In the genomic region with DNA sequence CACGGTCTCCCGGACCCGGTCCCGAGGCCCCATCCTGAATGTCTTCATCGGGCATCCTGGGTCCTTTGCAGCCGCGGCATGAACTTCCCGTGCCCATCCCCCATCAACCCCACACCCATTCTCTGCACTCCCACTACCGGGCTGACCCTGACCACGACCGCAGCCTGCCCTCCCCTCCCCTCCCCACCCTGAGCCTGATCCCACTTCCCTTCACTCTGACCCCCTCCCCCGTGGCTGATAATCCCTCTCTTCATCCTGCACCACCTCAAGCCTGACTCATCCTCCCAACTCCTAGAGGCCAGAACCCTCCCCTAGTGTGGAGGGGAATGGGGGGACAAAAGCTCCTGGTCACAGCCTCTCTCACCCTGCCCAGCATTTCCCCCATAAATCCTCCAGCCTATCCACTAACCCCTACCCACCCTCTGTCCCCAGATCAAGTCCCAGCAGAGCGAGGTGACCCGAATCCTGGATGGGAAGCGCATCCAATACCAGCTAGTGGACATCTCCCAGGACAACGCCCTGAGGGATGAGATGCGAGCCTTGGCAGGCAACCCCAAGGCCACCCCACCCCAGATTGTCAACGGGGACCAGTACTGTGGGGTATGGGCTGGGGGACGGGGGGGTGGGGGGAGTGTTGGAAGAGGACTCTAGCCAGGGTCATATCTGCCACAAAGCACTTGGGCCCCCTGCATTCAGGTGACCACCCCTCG, we compare ENCODE assay signal across 8 cellular contexts. TPM values are rescaled to one million over a fixed set of nuclear protein-coding genes. Genes with fewer than 3 reads are reported as not detected.
DNase-seq lines count a peak whose midpoint lies in the region; ATAC-seq and TF ChIP-seq lines count a peak whose summit lies in the region.

No MANE protein-coding gene starts in this region.

- CTCF ChIA-PET in activated CD4-positive, alpha-beta T cell treated with anti-CD3 and anti-CD28 coated beads for 36 hours (lab: Charles Lee): interaction anchor here (0.5 to 17.6 kb wide), 6 partner anchors 8 to 108 kb away, joined by 3 to 399 read pairs (median 6); partner anchors contain the start of gene CD52

- no peaks in the 10 kb centered on the region for H4K20me1 ChIP-seq in OCI-LY3 (ENCODE audit: insufficient read depth, low read length)

- H3K4me2 ChIP-seq in OCI-LY3 (ENCODE audit: low read length): peak overlapping the region; percentile 92

- intact Hi-C loops in activated CD4-positive, alpha-beta T cell treated with anti-CD3 and anti-CD28 coated beads for 36 hours (cut with DNase I, micrococcal nuclease): loop anchor here in 1 of 2 experiments (1.0 kb wide), 3 partner anchors 39 to 169 kb away; partner anchors contain the start of genes CEP85 and PDIK1L
- intact Hi-C loops in lower lobe of right lung (cut with DNase I): no loop called here

- H3K27me3 ChIP-seq in OCI-LY3 (ENCODE audit: low read depth, low read length) (no peaks in the 10 kb centered on the region), lower lobe of right lung (ENCODE audit: low read depth) (no peaks in the 10 kb centered on the region)

- H3K27ac ChIP-seq in OCI-LY3 (ENCODE audit: low read length): no peak overlapping the region
- H3K27ac ChIP-seq in lower lobe of right lung: peak overlapping the region; percentile 96
- H3K27ac ChIP-seq in urinary bladder (ENCODE audit: low read depth): peak overlapping the region; percentile 98

- H3K4me3 Mint-ChIP-seq in activated CD4-positive, alpha-beta T cell treated with anti-CD3 and anti-CD28 coated beads for 36 hours: peak overlapping the region; percentile 78

- H3K9me3 ChIP-seq in OCI-LY3 (ENCODE audit: insufficient read depth, low read length): no peaks in the 10 kb centered on the region
- H3K9me3 ChIP-seq in lower lobe of right lung: no peaks in the 10 kb centered on the region

- peak overlapping the region; percentile 78 for H3K9ac ChIP-seq in OCI-LY3 (ENCODE audit: low read length)

- peak overlapping the region; percentile 79 for H3K27ac Mint-ChIP-seq in activated CD4-positive, alpha-beta T cell treated with anti-CD3 and anti-CD28 coated beads for 36 hours

- no peak overlapping the region for H2AFZ ChIP-seq in OCI-LY3 (ENCODE audit: low read depth, low read length)

- POLR2A ChIA-PET in activated CD4-positive, alpha-beta T cell treated with anti-CD3 and anti-CD28 coated beads for 36 hours (lab: Charles Lee): interaction anchor here (0.5 to 0.7 kb wide), 2 partner anchors 143 to 1355 kb away, joined by 3 read pairs; no protein-coding TSS in a partner anchor

- peaks cover 75% of the 10 kb centered on the region for H3K36me3 Mint-ChIP-seq in activated CD4-positive, alpha-beta T cell treated with anti-CD3 and anti-CD28 coated beads for 36 hours (ENCODE audit: low read depth)

- H3K36me3 ChIP-seq in OCI-LY3 (replicated peaks; ENCODE audit: low read depth, low read length) (peaks cover 24% of the 10 kb centered on the region), lower lobe of right lung (peaks cover 27% of the 10 kb centered on the region), urinary bladder (ENCODE audit: insufficient read depth) (no peaks in the 10 kb centered on the region)

- 29% methylated on average over 20 of the region's 20 CpGs for WGBS in urinary bladder

- DNase-seq in activated CD4-positive, alpha-beta T cell treated with anti-CD3 and anti-CD28 coated beads for 36 hours: peak; percentile 47
- no peak for DNase-seq in activated CD4-positive, alpha-beta T cell treated with anti-CD3 and anti-CD28 coated beads for 48 hours
- DNase-seq in cardiac fibroblast (ENCODE audit: low read depth in 2 of 2) (peak in 1 of 2 donors; percentile 37), lower lobe of right lung (no peak)
- no peak for DNase-seq in effector CD4-positive, alpha-beta T cell

- TF ChIP-seq CTCF in OCI-LY3 (IDR thresholded peaks at IDR 0.05; ENCODE audit: low read depth, low read length): no peak
- TF ChIP-seq CTCF in cardiac fibroblast (IDR thresholded peaks at IDR 0.05; ENCODE audit: low read depth, low read length): no peak
- TF ChIP-seq CTCF in lower lobe of right lung (IDR thresholded peaks at IDR 0.05): no peak

- H3K79me2 ChIP-seq in OCI-LY3 (ENCODE audit: low read length): no peaks in the 10 kb centered on the region

- no peaks in the 10 kb centered on the region for H3K27me3 Mint-ChIP-seq in activated CD4-positive, alpha-beta T cell treated with anti-CD3 and anti-CD28 coated beads for 36 hours

- peak overlapping the region; percentile 95 for H3K4me3 ChIP-seq in OCI-LY3 (ENCODE audit: low read length)
- peak overlapping the region; percentile 79 to 86 for H3K4me3 ChIP-seq in cardiac fibroblast (replicated peaks in 1 of 2; ENCODE audit: low read depth in 2 of 2, low read length in 2 of 2)
- peak overlapping the region; percentile 93 for H3K4me3 ChIP-seq in lower lobe of right lung
- H3K4me3 ChIP-seq in urinary bladder (ENCODE audit: low read depth, low read length): peak overlapping the region; percentile 80

- no peak for ATAC-seq in activated CD4-positive, alpha-beta T cell treated with anti-CD3 and anti-CD28 coated beads for 36 hours
- ATAC-seq in lower lobe of right lung (no peak), HG03196 (IDR thresholded peaks at IDR 0.05; ENCODE audit: unreplicated experiment) (no peak)

- no peaks in the 10 kb centered on the region for H3K9me3 Mint-ChIP-seq in activated CD4-positive, alpha-beta T cell treated with anti-CD3 and anti-CD28 coated beads for 36 hours (ENCODE audit: low read depth)

- H3K4me1 Mint-ChIP-seq in activated CD4-positive, alpha-beta T cell treated with anti-CD3 and anti-CD28 coated beads for 36 hours: peaks cover 84% of the 10 kb centered on the region

- H3K4me1 ChIP-seq in OCI-LY3 (ENCODE audit: low read length) (peaks cover 11% of the 10 kb centered on the region), lower lobe of right lung (peaks cover 91% of the 10 kb centered on the region), urinary bladder (ENCODE audit: insufficient read depth) (no peaks in the 10 kb centered on the region)

RNA-seq across cellular contexts. Expression of gene SH3BGRL3, which starts 0.6 kb away (rescaled TPM):
- 100 to 1,000 TPM; 267 to 381 TPM for total RNA-seq in activated CD4-positive, alpha-beta T cell treated with anti-CD3 and anti-CD28 coated beads for 36 hours
- total RNA-seq in lower lobe of right lung (204 TPM), urinary bladder (12.3 TPM)
- 123 TPM for polyA plus RNA-seq in urinary bladder

RNA-seq across cellular contexts. Expression of gene UBXN11, which starts 25.9 kb away (rescaled TPM):
- total RNA-seq in activated CD4-positive, alpha-beta T cell treated with anti-CD3 and anti-CD28 coated beads for 36 hours: 10 to 100 TPM; 19.4 to 22.2 TPM
- 65.1 TPM for total RNA-seq in lower lobe of right lung
- total RNA-seq in urinary bladder: 3.5 TPM
- 12.2 TPM for polyA plus RNA-seq in urinary bladder

RNA-seq across cellular contexts. Expression of gene CD52, which starts 37.3 kb away (rescaled TPM):
- total RNA-seq in activated CD4-positive, alpha-beta T cell treated with anti-CD3 and anti-CD28 coated beads for 36 hours: 100 to 1,000 TPM; 216 to 217 TPM
- 541 TPM for total RNA-seq in lower lobe of right lung
- 3.3 TPM for total RNA-seq in urinary bladder
- polyA plus RNA-seq in urinary bladder: 17.0 TPM

RNA-seq across cellular contexts. Expression of gene CEP85, which starts 46.5 kb away (rescaled TPM):
- 10 to 100 TPM; 31.1 to 31.9 TPM for total RNA-seq in activated CD4-positive, alpha-beta T cell treated with anti-CD3 and anti-CD28 coated beads for 36 hours
- 10.2 TPM for total RNA-seq in lower lobe of right lung
- total RNA-seq in urinary bladder: 13.5 TPM
- polyA plus RNA-seq in urinary bladder: 4.3 TPM

Comparison
In these comparisons a context has a peak if more than half of its experiments do, and no peak if none do; other contexts are left out.
1. RNA of gene SH3BGRL3, which starts 0.6 kb away (total RNA-seq): 267 to 381 TPM in activated CD4-positive, alpha-beta T cell treated with anti-CD3 and anti-CD28 coated beads for 36 hours and 204 TPM in lower lobe of right lung (single experiment); 12.3 TPM in urinary bladder (single experiment); every median in the first group is over 10 times any median in the second.
2. RNA of gene CD52, which starts 37.3 kb away (total RNA-seq): 541 TPM in lower lobe of right lung (single experiment) and 216 to 217 TPM in activated CD4-positive, alpha-beta T cell treated with anti-CD3 and anti-CD28 coated beads for 36 hours; 3.3 TPM in urinary bladder (single experiment); every median in the first group is over 10 times any median in the second.
3. Peak in every context shown above with its lines, with median percentiles within 50 percentile points of each other: H3K4me3 ChIP-seq.